1 cellular context compared by ENCODE assay signal in genomic region chr21:33379934-33380333, GRCh38.
TF ChIP-seq lines count a peak whose summit lies in the region.

No MANE protein-coding gene starts in this region.

TF ChIP-seq in HepG2, 621 proteins besides CTCF, POLR2A, EP300 and RAD21 (continued from another document):
- TF ChIP-seq FOXA3 (CRISPR knock-in tag; IDR thresholded peaks at IDR 0.05) = 0 out of 2 replicates have a peak, but pooled peaks have one; percentile 10
- peak; percentile 48; the same call in 1 of the 2 replicates for TF ChIP-seq CEBPB (IDR thresholded peaks at IDR 0.05; ENCODE audit: borderline replicate concordance, low read depth, low read length)
- 0 out of 2 replicates have a peak, but pooled peaks have one; percentile 18 for TF ChIP-seq ZNF644 (CRISPR knock-in tag; IDR thresholded peaks at IDR 0.05; ENCODE audit: low read depth)
